Comparison of ENCODE assay signal across 1 cellular context in the genomic region with DNA sequence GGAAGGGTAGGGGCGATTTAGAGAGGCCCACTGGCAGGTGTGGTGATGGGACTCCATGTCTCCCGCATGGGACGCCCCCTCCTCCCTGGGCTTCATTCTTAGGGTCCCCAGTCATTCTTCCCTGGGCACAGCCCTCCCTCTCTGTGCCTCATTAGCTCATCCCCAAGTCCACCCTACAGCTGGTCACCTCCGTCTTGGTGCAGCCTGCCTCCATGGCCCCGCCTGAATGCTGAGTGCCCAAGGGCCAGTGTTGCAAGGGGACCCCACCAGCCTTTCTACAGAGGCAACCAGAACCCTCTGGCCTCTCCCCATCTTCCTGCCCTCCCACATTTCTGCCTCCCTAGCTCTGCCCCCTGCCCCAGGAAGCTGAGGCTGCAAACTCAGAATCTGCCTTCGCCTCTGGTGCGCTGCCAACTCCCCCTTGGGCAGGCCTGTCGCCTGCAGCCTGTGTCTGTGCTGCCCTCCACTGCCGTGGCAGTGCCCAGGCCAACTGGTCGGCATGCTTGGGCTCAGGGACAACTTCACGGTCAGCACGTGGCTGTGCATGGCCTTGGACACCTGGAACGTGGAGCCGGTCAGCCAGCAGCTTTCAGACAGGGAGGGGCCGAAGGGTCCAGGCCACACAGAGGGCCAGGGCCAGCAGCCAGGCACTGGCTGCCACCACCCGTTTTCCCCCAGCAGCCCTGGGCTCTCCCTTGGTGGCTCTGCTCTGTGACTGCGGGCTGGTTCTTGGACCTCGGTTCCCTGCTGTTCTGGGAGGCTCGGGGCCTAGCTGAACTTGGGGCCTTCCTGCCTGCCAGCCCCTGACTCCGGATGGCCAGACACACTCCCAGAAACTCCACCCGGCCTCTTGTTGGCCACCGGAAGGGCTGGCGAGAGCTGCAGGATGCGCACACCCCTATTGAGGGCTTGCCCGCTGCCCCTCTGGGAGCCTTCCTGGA.
TF ChIP-seq lines count a peak whose summit lies in the region.

No MANE protein-coding gene starts in this region.

TF ChIP-seq in HepG2, 621 proteins besides CTCF, POLR2A, EP300 and RAD21 (continued from another document and continues in another):
- TF ChIP-seq TCF12 (IDR thresholded peaks at IDR 0.05), result no peak
- TF ChIP-seq TCF12 (CRISPR knock-in tag; IDR thresholded peaks at IDR 0.05), result no peak
- peak; percentile 84; the same call in 1 of the 2 replicates for TF ChIP-seq ZNF816 (CRISPR knock-in tag; IDR thresholded peaks at IDR 0.05; ENCODE audit: borderline replicate concordance)
- TF ChIP-seq ZNF263 (CRISPR knock-in tag; IDR thresholded peaks at IDR 0.05), result peak; percentile 75
- no peak for TF ChIP-seq MAFF (IDR thresholded peaks at IDR 0.05; ENCODE audit: low read depth, low read length)
- peak; percentile 72; the same call in 1 of the 2 replicates for TF ChIP-seq KLF9 (CRISPR knock-in tag; IDR thresholded peaks at IDR 0.05; ENCODE audit: low read depth)
- TF ChIP-seq ZNF883 (CRISPR knock-in tag; IDR thresholded peaks at IDR 0.05; ENCODE audit: not compliant biosample characterization), result peak; percentile 77
- TF ChIP-seq RFX1 (IDR thresholded peaks at IDR 0.05), result no peak
- no peak for TF ChIP-seq ZBTB46 (CRISPR knock-in tag; IDR thresholded peaks at IDR 0.05; ENCODE audit: borderline replicate concordance)
- TF ChIP-seq ZBTB49 (CRISPR knock-in tag; IDR thresholded peaks at IDR 0.05; ENCODE audit: borderline replicate concordance), result peak; percentile 64; the same call in 1 of the 2 replicates
- peak; percentile 92 for TF ChIP-seq ZNF724P (CRISPR knock-in tag; IDR thresholded peaks at IDR 0.05; ENCODE audit: borderline replicate concordance)
- peak; percentile 47; the same call in 1 of the 2 replicates for TF ChIP-seq ZSCAN22 (CRISPR knock-in tag; IDR thresholded peaks at IDR 0.05)
- TF ChIP-seq PRDM10 (CRISPR knock-in tag; IDR thresholded peaks at IDR 0.05; ENCODE audit: low read depth), result no peak
- TF ChIP-seq STAT5B (CRISPR knock-in tag; IDR thresholded peaks at IDR 0.05), result peak; percentile 66; the same call in 1 of the 2 replicates
- no peak for TF ChIP-seq USF2 (IDR thresholded peaks at IDR 0.05; ENCODE audit: low read depth, low read length)
- peak; percentile 53; the same call in 1 of the 2 replicates for TF ChIP-seq USF2 (CRISPR knock-in tag; IDR thresholded peaks at IDR 0.05; ENCODE audit: borderline replicate concordance)
- TF ChIP-seq PBX3 (CRISPR knock-in tag; IDR thresholded peaks at IDR 0.05; ENCODE audit: borderline replicate concordance), result no peak
- no peak for TF ChIP-seq ZNF17 (CRISPR knock-in tag; IDR thresholded peaks at IDR 0.05)
- no peak for TF ChIP-seq NFE2 (CRISPR knock-in tag; IDR thresholded peaks at IDR 0.05)
- TF ChIP-seq MIER3 (CRISPR knock-in tag; IDR thresholded peaks at IDR 0.05; ENCODE audit: borderline replicate concordance), result no peak; the same call in 1 of the 2 replicates
- peak; percentile 66; the same call in 1 of the 2 replicates for TF ChIP-seq DPF2 (CRISPR knock-in tag; IDR thresholded peaks at IDR 0.05; ENCODE audit: borderline replicate concordance, low read depth)
- TF ChIP-seq ERF (CRISPR knock-in tag; IDR thresholded peaks at IDR 0.05), result peak; percentile 96
- TF ChIP-seq ZNF614 (CRISPR knock-in tag; IDR thresholded peaks at IDR 0.05; ENCODE audit: borderline replicate concordance), result peak; percentile 89; the same call in 1 of the 2 replicates
- TF ChIP-seq ETV5 (CRISPR knock-in tag; IDR thresholded peaks at IDR 0.05; ENCODE audit: borderline replicate concordance), result peak; percentile 59; the same call in 1 of the 2 replicates
- TF ChIP-seq TARDBP (CRISPR knock-in tag; IDR thresholded peaks at IDR 0.05), result peak; percentile 90; the same call in 1 of the 2 replicates
- no peak for TF ChIP-seq HNF4G (IDR thresholded peaks at IDR 0.05; ENCODE audit: borderline replicate concordance, low read depth, low read length)
- peak; percentile 72; the same call in 1 of the 2 replicates for TF ChIP-seq HNF4G (CRISPR knock-in tag; IDR thresholded peaks at IDR 0.05; ENCODE audit: borderline replicate concordance, low read depth)
- peak; percentile 68; the same call in 1 of the 2 replicates for TF ChIP-seq ZFYVE20 (CRISPR knock-in tag; IDR thresholded peaks at IDR 0.05; ENCODE audit: borderline replicate concordance, low read depth)
- peak; percentile 87; the same call in 1 of the 2 replicates for TF ChIP-seq ZNF136 (CRISPR knock-in tag; IDR thresholded peaks at IDR 0.05; ENCODE audit: low read depth)
- TF ChIP-seq ZFAT (CRISPR knock-in tag; conservative IDR thresholded peaks at IDR 0.05), result no peak
- peak; percentile 28 for TF ChIP-seq AGO1 (IDR thresholded peaks at IDR 0.05; ENCODE audit: low read depth, low read length, poor library complexity, severe bottlenecking)
- TF ChIP-seq ZNF441 (CRISPR knock-in tag; IDR thresholded peaks at IDR 0.05; ENCODE audit: borderline replicate concordance), result no peak; the same call in 1 of the 2 replicates
- peak; percentile 88 for TF ChIP-seq ZNF546 (CRISPR knock-in tag; conservative IDR thresholded peaks at IDR 0.05)
- TF ChIP-seq, protein P1, sequence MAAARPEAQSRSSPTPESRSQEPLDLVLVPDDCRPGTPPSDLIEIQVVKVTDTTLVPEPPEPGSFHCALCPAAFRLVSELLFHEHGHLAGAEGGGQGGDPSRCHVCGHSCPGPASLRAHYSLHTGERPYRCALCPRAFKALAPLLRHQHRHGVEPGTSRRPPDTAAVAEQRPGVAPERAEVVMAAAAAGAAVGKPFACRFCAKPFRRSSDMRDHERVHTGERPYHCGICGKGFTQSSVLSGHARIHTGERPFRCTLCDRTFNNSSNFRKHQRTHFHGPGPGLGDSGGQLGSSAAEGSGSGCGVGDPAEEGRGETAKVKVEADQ (CRISPR knock-in tag; IDR thresholded peaks at IDR 0.05; ENCODE audit: borderline replicate concordance), result peak; percentile 74; the same call in 1 of the 2 replicates
- peak; percentile 78 for TF ChIP-seq BCL6 (CRISPR knock-in tag; IDR thresholded peaks at IDR 0.05)
- peak; percentile 86; the same call in 1 of the 2 replicates for TF ChIP-seq ZNF468 (CRISPR knock-in tag; IDR thresholded peaks at IDR 0.05)
- peak; percentile 92 for TF ChIP-seq ZNF18 (CRISPR knock-in tag; IDR thresholded peaks at IDR 0.05; ENCODE audit: insufficient replicate concordance)
- TF ChIP-seq CBX5 (CRISPR knock-in tag; IDR thresholded peaks at IDR 0.05; ENCODE audit: borderline replicate concordance), result peak; percentile 78; the same call in 1 of the 2 replicates
- no peak for TF ChIP-seq ZNF382 (CRISPR knock-in tag; IDR thresholded peaks at IDR 0.05; ENCODE audit: borderline replicate concordance)
- TF ChIP-seq ZNF280D (CRISPR knock-in tag; IDR thresholded peaks at IDR 0.05), result peak; percentile 99
